Comparison of ENCODE assay signal across 1 cellular context in genomic region chr19:33778089-33778791, GRCh38.
TF ChIP-seq lines count a peak whose summit lies in the region.

No MANE protein-coding gene starts in this region.

TF ChIP-seq in HepG2, 621 proteins besides CTCF, POLR2A, EP300 and RAD21 (continued from another document and continues in another):
- TF ChIP-seq FUBP1 (CRISPR knock-in tag; IDR thresholded peaks at IDR 0.05; ENCODE audit: borderline replicate concordance) (no peak), ZNF598 (CRISPR knock-in tag; IDR thresholded peaks at IDR 0.05; ENCODE audit: borderline replicate concordance) (peak; percentile 82; the same call in 1 of the 2 replicates), IKZF4 (CRISPR knock-in tag; IDR thresholded peaks at IDR 0.05; ENCODE audit: borderline replicate concordance, low read depth, not compliant biosample characterization) (no peak), U2AF2 (IDR thresholded peaks at IDR 0.05; ENCODE audit: low read depth, low read length) (no peak), ZNF792 (CRISPR knock-in tag; IDR thresholded peaks at IDR 0.05) (no peak), CEBPZ (IDR thresholded peaks at IDR 0.05; ENCODE audit: low read length) (no peak), ATF7-NPFF (CRISPR knock-in tag; IDR thresholded peaks at IDR 0.05; ENCODE audit: low read depth) (0 out of 2 replicates have a peak, but pooled peaks have one; percentile 41), ZNF407 (CRISPR knock-in tag; IDR thresholded peaks at IDR 0.05; ENCODE audit: not compliant biosample characterization) (no peak), ZKSCAN8 (CRISPR knock-in tag; IDR thresholded peaks at IDR 0.05; ENCODE audit: borderline replicate concordance) (no peak), CAMTA2 (CRISPR knock-in tag; IDR thresholded peaks at IDR 0.05; ENCODE audit: borderline replicate concordance) (no peak), ZNF263 (CRISPR knock-in tag; IDR thresholded peaks at IDR 0.05) (peak; percentile 31; the same call in 1 of the 2 replicates), JUNB (CRISPR knock-in tag; IDR thresholded peaks at IDR 0.05; ENCODE audit: borderline replicate concordance) (no peak), ZSCAN21 (CRISPR knock-in tag; IDR thresholded peaks at IDR 0.05; ENCODE audit: borderline replicate concordance) (no peak), FOXJ3 (CRISPR knock-in tag; IDR thresholded peaks at IDR 0.05; ENCODE audit: borderline replicate concordance) (no peak), ZNF562 (CRISPR knock-in tag; IDR thresholded peaks at IDR 0.05; ENCODE audit: borderline replicate concordance) (no peak), SMAD1 (CRISPR knock-in tag; IDR thresholded peaks at IDR 0.05; ENCODE audit: borderline replicate concordance, low read depth) (0 out of 2 replicates have a peak, but pooled peaks have one; percentile 33), ZBTB2 (CRISPR knock-in tag; IDR thresholded peaks at IDR 0.05; ENCODE audit: low read depth) (no peak), RFX5 (IDR thresholded peaks at IDR 0.05; ENCODE audit: low read depth, low read length) (no peak), ZNF7 (CRISPR knock-in tag; IDR thresholded peaks at IDR 0.05) (no peak), RXRB (CRISPR knock-in tag; IDR thresholded peaks at IDR 0.05; ENCODE audit: borderline replicate concordance) (no peak; the same call in 1 of the 2 replicates), HNF1A (IDR thresholded peaks at IDR 0.05; ENCODE audit: low read depth) (no peak), HNF1A (CRISPR knock-in tag; IDR thresholded peaks at IDR 0.05; ENCODE audit: borderline replicate concordance) (peak; percentile 48; the same call in 1 of the 2 replicates), ZNF432 (CRISPR knock-in tag; IDR thresholded peaks at IDR 0.05; ENCODE audit: borderline replicate concordance) (no peak), ARNTL (CRISPR knock-in tag; IDR thresholded peaks at IDR 0.05) (no peak), EED (CRISPR knock-in tag; IDR thresholded peaks at IDR 0.05) (0 out of 2 replicates have a peak, but pooled peaks have one; percentile 36), EZH2 (conservative IDR thresholded peaks at IDR 0.05; ENCODE audit: low read depth, low read length) (0 out of 2 replicates have a peak, but pooled peaks have one; percentile 61), SMAD3 (CRISPR knock-in tag; IDR thresholded peaks at IDR 0.05) (peak; percentile 56; the same call in 1 of the 2 replicates), JUND (CRISPR knock-in tag; IDR thresholded peaks at IDR 0.05) (0 out of 2 replicates have a peak, but pooled peaks have one; percentile 40), SRSF1 (optimal IDR thresholded peaks at IDR 0.05; ENCODE audit: low read depth, low read length) (no peak), ZFP41 (CRISPR knock-in tag; IDR thresholded peaks at IDR 0.05; ENCODE audit: borderline replicate concordance) (no peak)
